In the genomic region with DNA sequence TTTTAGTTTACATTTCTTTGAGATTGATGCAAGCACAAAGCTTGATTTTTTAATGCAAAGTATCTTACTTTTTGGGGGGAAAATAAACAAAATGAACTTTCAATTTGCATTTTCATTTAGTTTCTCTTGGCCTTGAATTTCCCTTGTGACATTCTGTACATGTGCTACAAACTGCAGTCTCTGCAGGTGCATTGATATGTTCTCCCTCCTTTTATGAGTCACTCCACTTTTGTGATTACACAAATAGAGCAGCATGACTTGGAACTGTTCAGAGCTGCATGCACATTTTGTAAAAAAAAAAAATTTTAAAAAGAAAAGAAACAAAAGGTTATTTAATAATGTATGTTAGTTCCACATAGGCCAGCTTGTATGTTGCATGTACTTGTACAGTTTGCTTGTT, we compare ENCODE assay signal across 23 cellular contexts.
"Had no signal": no experiment of that assay in that cellular context is flagged by ENCODE, and none has a peak within 500 bp of the region (broad histone marks: within the 10 kb centered on the region; RNA-seq: fewer than 3 reads in every experiment).

No MANE protein-coding gene starts in this region.

- H3K4me3 ChIP-seq: hepatocyte, left ventricle myocardium inferior, lower lobe of right lung, neural progenitor cell, ovary, right atrium auricular region, sigmoid colon, skin epidermis, stomach, thoracic aorta had no signal

- H3K27ac Mint-ChIP-seq: natural killer cell treated with Interleukin-12 subunit alpha and Interleukin-12 subunit beta and Interleukin-15 and Interleukin-18, amount 100 ng/mL, for 72 hours; neural progenitor cell had no signal

- H3K4me3 Mint-ChIP-seq: natural killer cell treated with Interleukin-12 subunit alpha and Interleukin-12 subunit beta and Interleukin-15 and Interleukin-18, amount 100 ng/mL, for 72 hours; neural progenitor cell had no signal

- ATAC-seq: left cardiac atrium; lower lobe of right lung; natural killer cell treated with Interleukin-12 subunit alpha and Interleukin-12 subunit beta and Interleukin-15 and Interleukin-18, amount 100 ng/mL, for 72 hours had no signal

- H3K36me3 ChIP-seq: left ventricle myocardium inferior, lower lobe of right lung, neural progenitor cell, ovary, right atrium auricular region, sigmoid colon, stomach, thoracic aorta had no signal

- H3K4me1 ChIP-seq: left ventricle myocardium inferior, lower lobe of right lung, neural progenitor cell, right atrium auricular region, sigmoid colon, stomach had no signal

- H3K9me3 ChIP-seq: left ventricle myocardium inferior, lower lobe of right lung, ovary, right atrium auricular region, sigmoid colon, stomach, thoracic aorta had no signal

- H3K27me3 ChIP-seq: hepatocyte, neural progenitor cell, ovary, right atrium auricular region, sigmoid colon, stomach had no signal

- H3K36me3 Mint-ChIP-seq: natural killer cell treated with Interleukin-12 subunit alpha and Interleukin-12 subunit beta and Interleukin-15 and Interleukin-18, amount 100 ng/mL, for 72 hours; neural progenitor cell had no signal

- H3K4me1 Mint-ChIP-seq: neural progenitor cell had no signal

- DNase-seq: dermis blood vessel endothelial cell; erythroblast; foreskin melanocyte; head of caudate nucleus; kidney; left cardiac atrium; left ventricle myocardium inferior; lower lobe of right lung; mesenchymal stem cell; midbrain; nucleus accumbens; ovary; sigmoid colon; stimulated activated naive CD4-positive, alpha-beta T cell; stomach; substantia nigra; trophoblast cell had no signal

- H3K27ac ChIP-seq: hepatocyte, left ventricle myocardium inferior, lower lobe of right lung, neural progenitor cell, ovary, right atrium auricular region, sigmoid colon, skin epidermis, stomach, thoracic aorta had no signal

- H3K9me3 Mint-ChIP-seq: natural killer cell treated with Interleukin-12 subunit alpha and Interleukin-12 subunit beta and Interleukin-15 and Interleukin-18, amount 100 ng/mL, for 72 hours; neural progenitor cell had no signal
